ENCODE assay signal across 9 cellular contexts in the genomic region with DNA sequence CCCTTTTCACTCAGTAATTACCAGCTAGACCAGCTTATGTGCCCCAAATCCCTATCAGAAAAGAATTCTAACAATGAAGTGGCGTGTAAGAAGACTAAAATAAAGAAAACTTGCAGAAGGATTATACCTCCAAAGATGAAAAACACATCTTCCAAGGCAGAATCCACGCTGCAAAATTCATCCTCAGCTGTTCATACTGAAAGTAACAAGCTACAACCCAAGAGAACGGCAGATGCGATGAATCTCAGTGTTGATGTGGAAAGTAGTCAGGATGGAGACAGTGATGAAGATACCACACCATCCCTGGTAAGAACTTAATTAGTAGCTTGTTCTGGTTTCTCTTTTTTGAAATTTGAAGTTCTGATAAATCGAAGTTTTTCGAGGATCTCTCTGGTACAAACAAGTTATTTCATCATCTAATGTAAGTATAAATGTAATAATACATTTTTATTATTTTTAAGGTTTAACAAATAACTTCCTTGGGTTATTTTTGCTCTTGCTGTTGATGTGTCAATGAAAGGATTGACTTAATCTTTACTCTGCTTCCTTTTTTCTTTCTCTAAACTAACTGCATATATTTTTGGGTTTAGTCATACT. TPM values are rescaled to one million over a fixed set of nuclear protein-coding genes. Genes with fewer than 3 reads are reported as not detected.
DNase-seq lines count a peak whose midpoint lies in the region; ATAC-seq and TF ChIP-seq lines count a peak whose summit lies in the region.
"Had no signal": no experiment of that assay in that cellular context is flagged by ENCODE, and none has a peak within 500 bp of the region (broad histone marks: within the 10 kb centered on the region; RNA-seq: fewer than 3 reads in every experiment).

No MANE protein-coding gene starts in this region.

- H3K27me3 ChIP-seq in ACC112 (ENCODE audit: insufficient read depth, low read length) (no peaks in the 10 kb centered on the region), hepatocyte (no peaks in the 10 kb centered on the region)

- H3K4me1 ChIP-seq in ACC112 (ENCODE audit: control insufficient read depth, insufficient read depth, low read length, unreplicated experiment) (peaks cover 15% of the 10 kb centered on the region), hepatocyte (ENCODE audit: insufficient read depth) (peaks cover 20% of the 10 kb centered on the region)

- H3K4me2 ChIP-seq in hepatocyte, result peak overlapping the region; percentile 92

- peak overlapping the region; percentile 75 for H3K4me3 Mint-ChIP-seq in WTC11

- H2AFZ ChIP-seq in ACC112 (ENCODE audit: low read length, unreplicated experiment) (no peak overlapping the region), hepatocyte (no peak overlapping the region)

- no peak for TF ChIP-seq CTCF in GM13977 (IDR thresholded peaks at IDR 0.05; ENCODE audit: extremely low read depth, insufficient read depth, missing control alignments)
- TF ChIP-seq CTCF in WTC11 (IDR thresholded peaks at IDR 0.05), result no peak
- no peak for TF ChIP-seq CTCF in hepatocyte (IDR thresholded peaks at IDR 0.05; ENCODE audit: poor library complexity)

- DNase-seq in GM13977 (ENCODE audit: low spot score) (peak; percentile 33), WTC11 (ENCODE audit: low spot score) (no peak), hepatocyte (ENCODE audit: low spot score) (no peak), ureter (ENCODE audit: low spot score) (no peak)

- peaks cover 6% of the 10 kb centered on the region for H3K9me3 Mint-ChIP-seq in WTC11

- WGBS in hepatocyte (ENCODE audit: low lambda C conversion rate, missing lambda C conversion rate), result 76% methylated on average over 6 of the region's 6 CpGs

- peak overlapping the region; percentile 81 for H3K4me3 ChIP-seq in ACC112 (ENCODE audit: low read depth, low read length)
- H3K4me3 ChIP-seq in hepatocyte, result no peak overlapping the region

- no peaks in the 10 kb centered on the region for H3K9me2 ChIP-seq in hepatocyte (replicated peaks; ENCODE audit: insufficient read depth)

- no peak overlapping the region for H3K27ac Mint-ChIP-seq in WTC11

- H3K36me3 ChIP-seq in ACC112 (ENCODE audit: insufficient read depth, low read length) (no peaks in the 10 kb centered on the region; the same call in 1 of the 2 replicates), hepatocyte (replicated peaks; ENCODE audit: insufficient read depth, low read depth) (no peaks in the 10 kb centered on the region)

- H4K20me1 ChIP-seq in hepatocyte (ENCODE audit: insufficient read depth, poor library complexity, severe bottlenecking), result no peaks in the 10 kb centered on the region

- peaks cover 24% of the 10 kb centered on the region for H3K27me3 Mint-ChIP-seq in WTC11 (ENCODE audit: low read depth)

- H3K27ac ChIP-seq in ACC112 (ENCODE audit: low read depth, low read length) (no peak overlapping the region; the same call in 1 of the 2 replicates), hepatocyte (no peak overlapping the region)

- H3K79me2 ChIP-seq in ACC112 (ENCODE audit: control insufficient read depth, insufficient read depth, low read length, unreplicated experiment) (peaks cover 56% of the 10 kb centered on the region), hepatocyte (peaks cover 21% of the 10 kb centered on the region)

- CTCF ChIA-PET in WTC11 (lab: Charles Lee), result interaction anchor here (1.3 to 2.7 kb wide), 3 partner anchors 44 to 53 kb away, joined by 3 to 9 read pairs (median 7); partner anchors contain the start of gene ELL3

- peaks cover 16% of the 10 kb centered on the region for H3K36me3 Mint-ChIP-seq in WTC11

- peaks cover 12% of the 10 kb centered on the region for H3K4me1 Mint-ChIP-seq in WTC11

- no peak for ATAC-seq in WTC11
- ATAC-seq in HG03025 (IDR thresholded peaks at IDR 0.05; ENCODE audit: low FRiP score, unreplicated experiment), result no peak
- ATAC-seq in HG03565 (IDR thresholded peaks at IDR 0.05; ENCODE audit: unreplicated experiment), result no peak
- no peak for ATAC-seq in GM18870 (IDR thresholded peaks at IDR 0.05; ENCODE audit: unreplicated experiment)
- ATAC-seq: Right ventricle myocardium inferior had no signal

- no peaks in the 10 kb centered on the region for H3K9me3 ChIP-seq in hepatocyte (ENCODE audit: low read depth)

- POLR2A ChIA-PET in WTC11 (lab: Charles Lee), result no interaction called here

- in situ Hi-C loops in GM13977 (cut with MboI; ENCODE audit: low pct_unique_long_range_greater_than_20kb, low sequenced_read_pairs, unreplicated experiment), result no loop called here

TF ChIP-seq in WTC11, 78 proteins besides CTCF, POLR2A, EP300 and RAD21 (continues in another document):
- no peak for TF ChIP-seq ZNF138 (CRISPR knock-in tag; conservative IDR thresholded peaks at IDR 0.05)
- no peak for TF ChIP-seq ATF1 (CRISPR knock-in tag; IDR thresholded peaks at IDR 0.05)
- TF ChIP-seq OVOL2 (CRISPR knock-in tag; IDR thresholded peaks at IDR 0.05; ENCODE audit: borderline replicate concordance), result no peak
- no peak for TF ChIP-seq SOX15 (CRISPR knock-in tag; IDR thresholded peaks at IDR 0.05)
- TF ChIP-seq, protein P1, sequence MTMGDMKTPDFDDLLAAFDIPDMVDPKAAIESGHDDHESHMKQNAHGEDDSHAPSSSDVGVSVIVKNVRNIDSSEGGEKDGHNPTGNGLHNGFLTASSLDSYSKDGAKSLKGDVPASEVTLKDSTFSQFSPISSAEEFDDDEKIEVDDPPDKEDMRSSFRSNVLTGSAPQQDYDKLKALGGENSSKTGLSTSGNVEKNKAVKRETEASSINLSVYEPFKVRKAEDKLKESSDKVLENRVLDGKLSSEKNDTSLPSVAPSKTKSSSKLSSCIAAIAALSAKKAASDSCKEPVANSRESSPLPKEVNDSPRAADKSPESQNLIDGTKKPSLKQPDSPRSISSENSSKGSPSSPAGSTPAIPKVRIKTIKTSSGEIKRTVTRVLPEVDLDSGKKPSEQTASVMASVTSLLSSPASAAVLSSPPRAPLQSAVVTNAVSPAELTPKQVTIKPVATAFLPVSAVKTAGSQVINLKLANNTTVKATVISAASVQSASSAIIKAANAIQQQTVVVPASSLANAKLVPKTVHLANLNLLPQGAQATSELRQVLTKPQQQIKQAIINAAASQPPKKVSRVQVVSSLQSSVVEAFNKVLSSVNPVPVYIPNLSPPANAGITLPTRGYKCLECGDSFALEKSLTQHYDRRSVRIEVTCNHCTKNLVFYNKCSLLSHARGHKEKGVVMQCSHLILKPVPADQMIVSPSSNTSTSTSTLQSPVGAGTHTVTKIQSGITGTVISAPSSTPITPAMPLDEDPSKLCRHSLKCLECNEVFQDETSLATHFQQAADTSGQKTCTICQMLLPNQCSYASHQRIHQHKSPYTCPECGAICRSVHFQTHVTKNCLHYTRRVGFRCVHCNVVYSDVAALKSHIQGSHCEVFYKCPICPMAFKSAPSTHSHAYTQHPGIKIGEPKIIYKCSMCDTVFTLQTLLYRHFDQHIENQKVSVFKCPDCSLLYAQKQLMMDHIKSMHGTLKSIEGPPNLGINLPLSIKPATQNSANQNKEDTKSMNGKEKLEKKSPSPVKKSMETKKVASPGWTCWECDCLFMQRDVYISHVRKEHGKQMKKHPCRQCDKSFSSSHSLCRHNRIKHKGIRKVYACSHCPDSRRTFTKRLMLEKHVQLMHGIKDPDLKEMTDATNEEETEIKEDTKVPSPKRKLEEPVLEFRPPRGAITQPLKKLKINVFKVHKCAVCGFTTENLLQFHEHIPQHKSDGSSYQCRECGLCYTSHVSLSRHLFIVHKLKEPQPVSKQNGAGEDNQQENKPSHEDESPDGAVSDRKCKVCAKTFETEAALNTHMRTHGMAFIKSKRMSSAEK (CRISPR knock-in tag; IDR thresholded peaks at IDR 0.05; ENCODE audit: borderline replicate concordance), result no peak
- TF ChIP-seq USF1 (CRISPR knock-in tag; IDR thresholded peaks at IDR 0.05), result no peak
- TF ChIP-seq RELA (CRISPR knock-in tag; IDR thresholded peaks at IDR 0.05; ENCODE audit: borderline replicate concordance), result no peak

RNA-seq across cellular contexts. Expression of gene WDR76, which starts 1.4 kb away (rescaled TPM):
- total RNA-seq in WTC11 (2021) (13.4 to 16.2 TPM (median 16.0 TPM) in 3 replicates), hepatocyte (4.7 and 7.6 TPM in 2 replicates), ureter (4.1 TPM)
- polyA plus RNA-seq in hepatocyte, result 0.69 and 1.8 TPM in 2 replicates

RNA-seq across cellular contexts. Expression of gene MFAP1, which starts 3.7 kb away (rescaled TPM):
- total RNA-seq in WTC11 (2021) (32.4 to 36.0 TPM (median 34.6 TPM) in 3 replicates), hepatocyte (26.9 and 37.8 TPM in 2 replicates), ureter (20.3 TPM)
- 30.9 and 36.9 TPM in 2 replicates for polyA plus RNA-seq in hepatocyte

RNA-seq across cellular contexts. Expression of gene HYPK, which starts 27.8 kb away (rescaled TPM):
- total RNA-seq in WTC11 (2021), result 17.3 to 22.0 TPM (median 19.9 TPM) in 3 replicates
- 5.8 and 10.4 TPM in 2 replicates for total RNA-seq in hepatocyte
- polyA plus RNA-seq in hepatocyte, result 12.8 and 19.2 TPM in 2 replicates
- total RNA-seq in ureter, result 14.3 TPM

RNA-seq across cellular contexts. Expression of gene SERINC4, which starts 28.1 kb away (rescaled TPM):
- total RNA-seq in WTC11 (2021) (0.09 to 0.16 TPM in 2 of 3 replicates, not detected in the other), hepatocyte (0.10 and 0.24 TPM in 2 replicates), ureter (0.34 TPM)
- not detected in 2 replicates for polyA plus RNA-seq in hepatocyte

RNA-seq across cellular contexts. Expression of gene SERF2, which starts 36.0 kb away (rescaled TPM):
- total RNA-seq in WTC11 (2021) (694 to 788 TPM (median 775 TPM) in 3 replicates), hepatocyte (958 and 1,175 TPM in 2 replicates), ureter (651 TPM)
- polyA plus RNA-seq in hepatocyte, result 2,443 and 2,578 TPM in 2 replicates
